5 cellular contexts compared by ENCODE assay signal in genomic region chr4:143879561-143879960, GRCh38. TPM values are rescaled to one million over a fixed set of nuclear protein-coding genes. Genes with fewer than 3 reads are reported as not detected.
"Had no signal": no experiment of that assay in that cellular context is flagged by ENCODE, and none has a peak within 500 bp of the region (broad histone marks: within the 10 kb centered on the region; RNA-seq: fewer than 3 reads in every experiment).

No MANE protein-coding gene starts in this region.

RNA-seq across cellular contexts. Expression of gene GYPE, which starts 25.8 kb away (rescaled TPM):
- total RNA-seq: neural crest cell, osteocyte, smooth muscle cell, suprapubic skin, transverse colon had no signal
- polyA plus RNA-seq: smooth muscle cell had no signal
